ENCODE assay signal across 25 cellular contexts in genomic region chrX:102787283-102787682, GRCh38.
DNase-seq lines count a peak whose midpoint lies in the region; ATAC-seq, FAIRE-seq and TF ChIP-seq lines count a peak whose summit lies in the region.
"Had no signal": no experiment of that assay in that cellular context is flagged by ENCODE, and none has a peak within 500 bp of the region (broad histone marks: within the 10 kb centered on the region; RNA-seq: fewer than 3 reads in every experiment).

No MANE protein-coding gene starts in this region.

- intact Hi-C loops in naive thymus-derived CD4-positive, alpha-beta T cell (cut with micrococcal nuclease): no loop called here

- TF ChIP-seq POLR2A in H1 (IDR thresholded peaks at IDR 0.05; ENCODE audit: control extremely low read depth in 1 of 2, low read depth in 2 of 2, low read length in 2 of 2): no peak

- H2AK5ac ChIP-seq in H9 (ENCODE audit: insufficient read length, low read length): no peak overlapping the region
- no peak overlapping the region for H2AK5ac ChIP-seq in H1 (ENCODE audit: low read depth, low read length)
- no peak overlapping the region for H2AK5ac ChIP-seq in mesendoderm (ENCODE audit: low read length)

- WGBS in H9 (ENCODE audit: extremely low coverage, insufficient read length, low lambda C conversion rate): no CpG with 5 or more reads among the region's 1 CpG
- 31% methylated on average over 1 of the region's 1 CpG for WGBS in HUES64
- WGBS in H1 (ENCODE audit: extremely low coverage in 1 of 2, insufficient coverage in 1 of 2, insufficient read length in 1 of 2, insufficient replicate concordance in 2 of 2, low coverage in 1 of 2, low lambda C conversion rate in 2 of 2, missing lambda C conversion rate in 1 of 2), 2 experiments: 8% methylated on average over 1 of the region's 1 CpG; no CpG with 5 or more reads in 1 of the 2 experiments
- no CpG with 5 or more reads among the region's 1 CpG for WGBS in mesendoderm (ENCODE audit: extremely low coverage, insufficient coverage, low lambda C conversion rate)

- H3K9me3 Mint-ChIP-seq in H9: peaks cover 65 to 66% of the 10 kb centered on the region in 2 experiments
- peaks cover 0 to 21% (median 5%) of the 10 kb centered on the region in 11 donors for H3K9me3 Mint-ChIP-seq in naive thymus-derived CD4-positive, alpha-beta T cell
- H3K9me3 Mint-ChIP-seq: CD8-positive, alpha-beta T cell had no signal

- FAIRE-seq in H1 (lab: Jason Lieb, UNC): no peak
- FAIRE-seq: D721Med, GM12878, GM18507, H54 had no signal

- H2BK120ac ChIP-seq in H9 (ENCODE audit: low read depth, low read length, poor library complexity, severe bottlenecking) (no peak overlapping the region), H1 (replicated peaks; ENCODE audit: low read depth, low read length) (no peak overlapping the region), mesendoderm (ENCODE audit: low read depth, low read length) (no peak overlapping the region)

- H3K27ac ChIP-seq in H9 (ENCODE audit: insufficient read length, low read depth, low read length) (no peak overlapping the region), HUES64 (ENCODE audit: low read depth, low read length) (peak overlapping the region; percentile 84; the same call in 1 of the 2 replicates), H1 (ENCODE audit: low read depth, low read length) (no peak overlapping the region), mesendoderm (ENCODE audit: low read depth, low read length) (no peak overlapping the region)
- no peak overlapping the region for H3K27ac ChIP-seq in naive thymus-derived CD4-positive, alpha-beta T cell (ENCODE audit: low read depth, low read length)
- H3K27ac ChIP-seq: A549, BLaER1, C4-2B, GM23248 had no signal

- H3K4me1 ChIP-seq in H9 (ENCODE audit: insufficient read depth, low read length): no peaks in the 10 kb centered on the region
- peaks cover 14% of the 10 kb centered on the region; the same call in 1 of the 2 replicates for H3K4me1 ChIP-seq in HUES64 (ENCODE audit: insufficient read depth, low read length)
- H3K4me1 ChIP-seq in H1 (replicated peaks in 1 of 4; ENCODE audit: control insufficient read depth in 3 of 4, insufficient read depth in 4 of 4, low read length in 3 of 4): peaks cover 0 to 5% (median 0%) of the 10 kb centered on the region in 4 experiments; a peak in 2 of 7 replicates
- H3K4me1 ChIP-seq in mesendoderm (ENCODE audit: control insufficient read depth, low read depth, low read length): no peaks in the 10 kb centered on the region
- no peaks in the 10 kb centered on the region for H3K4me1 ChIP-seq in BE2C
- no peaks in the 10 kb centered on the region for H3K4me1 ChIP-seq in naive thymus-derived CD4-positive, alpha-beta T cell (ENCODE audit: control insufficient read depth in 2 of 2, insufficient read depth in 2 of 2, low read length in 2 of 2)
- H3K4me1 ChIP-seq: A549, BLaER1 had no signal

- H3K18ac ChIP-seq in H9 (ENCODE audit: insufficient read length, low read depth, low read length): no peak overlapping the region
- H3K18ac ChIP-seq in H1 (ENCODE audit: extremely low read depth, low read length): no peak overlapping the region
- H3K18ac ChIP-seq in mesendoderm (ENCODE audit: low read length): no peak overlapping the region

- no peak overlapping the region for H3K4me3 ChIP-seq in HUES64 (ENCODE audit: low read length)
- H3K4me3 ChIP-seq in H1 (ENCODE audit: extremely low read depth in 1 of 4, insufficient read depth in 2 of 4, low read depth in 3 of 4, low read length in 4 of 4): peak overlapping the region in 1 of 4 experiments; percentile 4; a peak in 1 of 8 replicates
- H3K4me3 ChIP-seq in mesendoderm (ENCODE audit: low read length): no peak overlapping the region
- no peak overlapping the region for H3K4me3 ChIP-seq in BE2C (ENCODE audit: low read depth, low read length)
- no peak overlapping the region for H3K4me3 ChIP-seq in naive thymus-derived CD4-positive, alpha-beta T cell (ENCODE audit: low read length)
- H3K4me3 ChIP-seq: A549, BLaER1, GM12878, GM23248 had no signal

- H3K56ac ChIP-seq in H9 (ENCODE audit: insufficient read length, low read depth, low read length) (no peak overlapping the region), H1 (replicated peaks; ENCODE audit: insufficient read length, low read depth, low read length) (no peak overlapping the region), mesendoderm (ENCODE audit: low read length) (no peak overlapping the region)

- H3K27me3 Mint-ChIP-seq in H9 (ENCODE audit: low read depth): no peaks in the 10 kb centered on the region
- H3K27me3 Mint-ChIP-seq in naive thymus-derived CD4-positive, alpha-beta T cell: no peaks in the 10 kb centered on the region
- H3K27me3 Mint-ChIP-seq: CD4-positive, CD25-positive, alpha-beta regulatory T cell had no signal

- peaks cover 24 to 25% of the 10 kb centered on the region in 2 experiments for H3K4me1 Mint-ChIP-seq in H9
- H3K4me1 Mint-ChIP-seq in naive thymus-derived CD4-positive, alpha-beta T cell: peaks cover 0 to 4% (median 0%) of the 10 kb centered on the region in 7 donors
- H3K4me1 Mint-ChIP-seq: CD4-positive, CD25-positive, alpha-beta regulatory T cell had no signal

- no peak overlapping the region for H2BK15ac ChIP-seq in H9 (ENCODE audit: low read depth, low read length)
- no peak overlapping the region for H2BK15ac ChIP-seq in H1 (ENCODE audit: low read length)
- no peak overlapping the region for H2BK15ac ChIP-seq in mesendoderm (replicated peaks; ENCODE audit: low read depth)

- no peaks in the 10 kb centered on the region for H4K20me1 ChIP-seq in H9 (ENCODE audit: control insufficient read depth, insufficient read depth, insufficient read length)
- H4K20me1 ChIP-seq in H1 (replicated peaks in 1 of 2; ENCODE audit: control insufficient read depth in 1 of 2, insufficient read depth in 2 of 2, low read length in 2 of 2): no peaks in the 10 kb centered on the region
- H4K20me1 ChIP-seq: BLaER1 had no signal

- H3K27ac Mint-ChIP-seq in H9: peak overlapping the region in 1 of 3 experiments; percentile 3; a peak in 2 of 7 replicates
- no peak overlapping the region for H3K27ac Mint-ChIP-seq in naive thymus-derived CD4-positive, alpha-beta T cell
- H3K27ac Mint-ChIP-seq: CD4-positive, CD25-positive, alpha-beta regulatory T cell; CD8-positive, alpha-beta T cell had no signal

- H3K9ac ChIP-seq in H9 (ENCODE audit: extremely low read depth, insufficient read length, low read length): no peak overlapping the region
- H3K9ac ChIP-seq in HUES64 (ENCODE audit: low read depth, low read length): no peak overlapping the region
- H3K9ac ChIP-seq in H1 (replicated peaks in 1 of 4; ENCODE audit: extremely low read depth in 1 of 4, low read depth in 3 of 4, low read length in 3 of 4): no peak overlapping the region
- H3K9ac ChIP-seq in mesendoderm (ENCODE audit: low read length): no peak overlapping the region
- H3K9ac ChIP-seq: BLaER1, GM23248 had no signal

- no peaks in the 10 kb centered on the region for H3K27me3 ChIP-seq in H9 (ENCODE audit: insufficient read depth, low read length)
- H3K27me3 ChIP-seq in HUES64 (ENCODE audit: insufficient read depth, low read length): no peaks in the 10 kb centered on the region
- H3K27me3 ChIP-seq in H1 (replicated peaks in 1 of 4; ENCODE audit: control insufficient read depth in 3 of 4, extremely low read depth in 1 of 4, insufficient read depth in 3 of 4, low read length in 3 of 4): no peaks in the 10 kb centered on the region
- no peaks in the 10 kb centered on the region for H3K27me3 ChIP-seq in mesendoderm (ENCODE audit: insufficient read depth, low read length, poor library complexity)
- no peaks in the 10 kb centered on the region for H3K27me3 ChIP-seq in BE2C
- no peaks in the 10 kb centered on the region for H3K27me3 ChIP-seq in naive thymus-derived CD4-positive, alpha-beta T cell (ENCODE audit: control insufficient read depth in 2 of 2, insufficient read depth in 2 of 2, low read length in 2 of 2)
- H3K27me3 ChIP-seq: BLaER1 had no signal

- peaks cover 3% of the 10 kb centered on the region; the same call in 1 of the 2 replicates for H3K36me3 ChIP-seq in HUES64 (ENCODE audit: insufficient read depth, low read length)
- H3K36me3 ChIP-seq in H1 (ENCODE audit: control insufficient read depth in 2 of 4, insufficient read depth in 4 of 4, low read length in 3 of 4): peaks cover 0 to 10% (median 0%) of the 10 kb centered on the region in 4 experiments; a peak in 1 of 8 replicates
- H3K36me3 ChIP-seq in mesendoderm (ENCODE audit: control insufficient read depth, insufficient read depth, low read length): no peaks in the 10 kb centered on the region
- H3K36me3 ChIP-seq in BE2C: no peaks in the 10 kb centered on the region
- H3K36me3 ChIP-seq in naive thymus-derived CD4-positive, alpha-beta T cell (ENCODE audit: control insufficient read depth in 2 of 3, insufficient read depth in 3 of 3, low read length in 3 of 3): no peaks in the 10 kb centered on the region

- no peak overlapping the region for H3K4me3 Mint-ChIP-seq in H9
- no peak overlapping the region for H3K4me3 Mint-ChIP-seq in naive thymus-derived CD4-positive, alpha-beta T cell
- H3K4me3 Mint-ChIP-seq: CD4-positive, CD25-positive, alpha-beta regulatory T cell; CD8-positive, alpha-beta T cell had no signal

- no peak for TF ChIP-seq CTCF in H9 (conservative IDR thresholded peaks at IDR 0.05)
- no peak for TF ChIP-seq CTCF in H1 (IDR thresholded peaks at IDR 0.05; ENCODE audit: control extremely low read depth in 1 of 3, insufficient read depth in 1 of 3, low read depth in 1 of 3, low read length in 3 of 3)
- no peak for TF ChIP-seq CTCF in BE2C (IDR thresholded peaks at IDR 0.05; ENCODE audit: low read depth, low read length)

- H4K8ac ChIP-seq in H9 (replicated peaks; ENCODE audit: insufficient read length, low read depth, low read length): no peak overlapping the region
- H4K8ac ChIP-seq in H1 (ENCODE audit: extremely low read depth, insufficient read depth, low read length): no peak overlapping the region
- no peak overlapping the region for H4K8ac ChIP-seq in mesendoderm (ENCODE audit: low read depth, low read length)

- no peak overlapping the region for H3T11ph ChIP-seq in H9 (ENCODE audit: low read length)

- H4K5ac ChIP-seq in H9 (ENCODE audit: insufficient read length, low read depth, low read length): no peak overlapping the region
- no peak overlapping the region for H4K5ac ChIP-seq in H1 (ENCODE audit: insufficient read length, low read depth, low read length)
- H4K5ac ChIP-seq in mesendoderm (ENCODE audit: low read length): no peak overlapping the region

- no peak for TF ChIP-seq EP300 in H1 (IDR thresholded peaks at IDR 0.05; ENCODE audit: borderline replicate concordance in 1 of 2, low read depth in 2 of 2, low read length in 2 of 2)

- POLR2A ChIA-PET in H1 (lab: Charles Lee; ENCODE audit: partially characterized antibody): interaction anchor here (1.1 kb wide), 1 partner anchor 41 kb away, joined by 3 read pairs; no protein-coding TSS in a partner anchor
- POLR2A ChIA-PET in naive thymus-derived CD4-positive, alpha-beta T cell (lab: Charles Lee): no interaction called here

- H2BK12ac ChIP-seq in H9 (ENCODE audit: insufficient read length, low read depth, low read length) (no peak overlapping the region), H1 (ENCODE audit: low read depth, low read length) (no peak overlapping the region)

- peaks cover 15 to 36% (median 20%) of the 10 kb centered on the region in 3 experiments for H3K36me3 Mint-ChIP-seq in H9 (ENCODE audit: insufficient read depth in 1 of 3, low read depth in 3 of 3)
- H3K36me3 Mint-ChIP-seq in naive thymus-derived CD4-positive, alpha-beta T cell: peaks cover 0 to 32% (median 19%) of the 10 kb centered on the region in 5 donors

- H3K14ac ChIP-seq in H9 (ENCODE audit: insufficient read depth, low read length) (no peak overlapping the region), H1 (ENCODE audit: insufficient read length) (no peak overlapping the region)

- H3K79me2 ChIP-seq in H9 (ENCODE audit: insufficient read depth, low read length): no peaks in the 10 kb centered on the region
- no peaks in the 10 kb centered on the region; a peak in 1 of 4 replicates for H3K79me2 ChIP-seq in H1 (ENCODE audit: control insufficient read depth in 1 of 2, insufficient read depth in 2 of 2, low read length in 2 of 2)
- H3K79me2 ChIP-seq in mesendoderm (ENCODE audit: control insufficient read depth, insufficient read depth, low read length): no peaks in the 10 kb centered on the region

- H4K91ac ChIP-seq in H9 (ENCODE audit: insufficient read length, low read depth, low read length): no peak overlapping the region
- no peak overlapping the region for H4K91ac ChIP-seq in H1 (replicated peaks; ENCODE audit: insufficient read length, low read length)

- H3K4me2 ChIP-seq in H9 (ENCODE audit: insufficient read depth, insufficient read length, low read length) (peak overlapping the region; percentile 25), H1 (ENCODE audit: insufficient read depth in 1 of 2, low read depth in 2 of 2, low read length in 2 of 2) (peak overlapping the region in 1 of 2 experiments; percentile 23; a peak in 1 of 4 replicates), mesendoderm (ENCODE audit: low read length) (no peak overlapping the region)
- H3K4me2 ChIP-seq: A549, BLaER1 had no signal

- DNase-seq in H9: no peak
- no peak for DNase-seq in H1 (ENCODE audit: low read depth in 1 of 2, low spot score in 2 of 2)
- DNase-seq in mesendoderm: peak; percentile 14
- DNase-seq in BE2C: no peak
- DNase-seq in naive thymus-derived CD4-positive, alpha-beta T cell: no peak
- DNase-seq: 8988T; ACHN; AML-193; CD4-positive, CD25-positive, alpha-beta regulatory T cell; CD8-positive, alpha-beta T cell; DMS 273 treated with DMSO at 0.1 percent for 48 hours; DMS79; EL; GDM1; GM23248; HCEC 1CT had no signal

- H3K23ac ChIP-seq in H9 (ENCODE audit: insufficient read length, low read depth, low read length) (no peak overlapping the region), H1 (ENCODE audit: insufficient read length) (no peak overlapping the region), mesendoderm (ENCODE audit: low read length) (no peak overlapping the region)

- ATAC-seq in naive thymus-derived CD4-positive, alpha-beta T cell: no peak
- ATAC-seq in GM21717 (IDR thresholded peaks at IDR 0.05; ENCODE audit: unreplicated experiment): no peak
- ATAC-seq: A549; CD8-positive, alpha-beta T cell; GM12878 had no signal

- H3K9me3 ChIP-seq in H9 (ENCODE audit: control insufficient read depth, low read depth, low read length) (peaks cover 7% of the 10 kb centered on the region), HUES64 (ENCODE audit: insufficient read depth, low read depth, low read length) (peaks cover 16% of the 10 kb centered on the region; the same call in 1 of the 2 replicates), H1 (ENCODE audit: insufficient read depth in 2 of 2, low read depth in 1 of 2, low read length in 1 of 2) (no peaks in the 10 kb centered on the region), BE2C (no peaks in the 10 kb centered on the region)
- H3K9me3 ChIP-seq in naive thymus-derived CD4-positive, alpha-beta T cell (ENCODE audit: control insufficient read depth in 2 of 3, low read length in 3 of 3): no peaks in the 10 kb centered on the region
- H3K9me3 ChIP-seq: A549 had no signal

- H2BK20ac ChIP-seq in H9 (ENCODE audit: low read depth, low read length, poor library complexity, severe bottlenecking): no peak overlapping the region
- no peak overlapping the region for H2BK20ac ChIP-seq in H1 (ENCODE audit: low read length)

- H3K4ac ChIP-seq in H9 (ENCODE audit: low read depth, low read length) (no peak overlapping the region), H1 (replicated peaks; ENCODE audit: insufficient read length, low read depth, low read length) (no peak overlapping the region), mesendoderm (ENCODE audit: low read depth, low read length) (no peak overlapping the region)

- H3K79me1 ChIP-seq in H9 (ENCODE audit: insufficient read depth, low read depth, low read length, poor library complexity, severe bottlenecking) (no peaks in the 10 kb centered on the region), H1 (ENCODE audit: low read depth, low read length) (no peaks in the 10 kb centered on the region), mesendoderm (ENCODE audit: low read length) (no peaks in the 10 kb centered on the region)

- no peak for TF ChIP-seq RAD21 in H1 (IDR thresholded peaks at IDR 0.05 in 1 of 2, conservative IDR thresholded peaks at IDR 0.05 in 1 of 2; ENCODE audit: low read depth in 2 of 2, low read length in 2 of 2)

- H3K23me2 ChIP-seq in H9 (ENCODE audit: insufficient read length, low read depth, low read length, poor library complexity, severe bottlenecking) (no peaks in the 10 kb centered on the region), H1 (ENCODE audit: low read depth, low read length) (no peaks in the 10 kb centered on the region)

- CTCF ChIA-PET in H1 (lab: Charles Lee; ENCODE audit: partially characterized antibody): no interaction called here
- CTCF ChIA-PET in naive thymus-derived CD4-positive, alpha-beta T cell (lab: Charles Lee): no interaction called here

- no peak overlapping the region for H2BK5ac ChIP-seq in H9 (ENCODE audit: insufficient read length, low read length)
- no peak overlapping the region for H2BK5ac ChIP-seq in H1 (ENCODE audit: low read depth, low read length)
- H2BK5ac ChIP-seq in mesendoderm (ENCODE audit: low read length): no peak overlapping the region

- H2AFZ ChIP-seq in H9 (ENCODE audit: low read length): no peak overlapping the region
- H2AFZ ChIP-seq in H1 (ENCODE audit: low read length): no peak overlapping the region
- H2AFZ ChIP-seq: GM23248 had no signal
